In the genomic region with DNA sequence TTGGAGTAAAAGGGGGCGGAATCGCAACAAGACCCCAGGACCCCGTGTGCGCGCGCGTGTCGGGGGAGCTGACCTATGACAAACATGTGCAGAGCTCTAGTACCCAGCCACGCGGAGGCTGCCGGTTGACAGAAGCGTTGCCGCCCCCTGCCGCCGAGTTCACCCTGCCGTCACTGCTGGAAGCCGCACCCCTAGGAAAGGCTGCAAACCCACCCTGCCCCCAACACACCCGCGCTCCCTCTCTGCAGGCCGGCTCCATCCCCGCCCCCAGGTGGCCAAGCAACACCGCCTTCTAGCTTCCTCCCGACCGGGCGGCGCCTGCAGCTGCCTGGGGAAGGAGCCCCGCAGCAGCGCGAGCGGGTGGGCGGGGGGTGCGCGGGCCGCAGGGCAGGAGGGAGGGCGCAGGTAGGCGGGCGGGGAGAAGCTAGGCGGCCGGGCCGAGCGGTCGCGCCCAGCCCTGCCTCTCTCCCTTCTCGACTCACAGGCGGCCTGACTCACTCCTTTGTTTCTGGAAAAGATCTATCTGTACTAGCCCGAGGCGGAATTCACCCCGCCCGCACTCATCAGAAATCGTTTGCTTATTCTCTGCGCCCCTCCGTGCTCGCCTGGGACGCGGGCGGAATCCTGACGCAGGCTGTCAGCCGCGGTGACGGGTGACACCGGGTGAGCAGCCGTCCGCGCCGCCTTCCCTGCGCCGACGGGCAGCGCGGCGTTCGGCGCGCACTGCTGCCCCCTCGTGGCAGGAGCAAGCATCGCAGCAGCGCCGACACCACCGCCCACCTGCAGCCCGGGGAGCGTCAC, we compare ENCODE assay signal across 1 cellular context.
A peak's percentile ranks its signal among the peaks of the same experiment; 100 is the strongest.
TF ChIP-seq lines count a peak whose summit lies in the region.

No MANE protein-coding gene starts in this region.

TF ChIP-seq in GM12878, 131 proteins besides CTCF, POLR2A, EP300 and RAD21 (continued from another document and continues in another):
- no peak for TF ChIP-seq RUNX3 (IDR thresholded peaks at IDR 0.05; ENCODE audit: low read length)
- no peak for TF ChIP-seq MTA3 (IDR thresholded peaks at IDR 0.05; ENCODE audit: borderline replicate concordance, low read length)
- TF ChIP-seq, protein P1, sequence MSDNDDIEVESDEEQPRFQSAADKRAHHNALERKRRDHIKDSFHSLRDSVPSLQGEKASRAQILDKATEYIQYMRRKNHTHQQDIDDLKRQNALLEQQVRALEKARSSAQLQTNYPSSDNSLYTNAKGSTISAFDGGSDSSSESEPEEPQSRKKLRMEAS (IDR thresholded peaks at IDR 0.05; ENCODE audit: low read depth, low read length): no peak
- no peak for TF ChIP-seq ZNF207 (IDR thresholded peaks at IDR 0.05; ENCODE audit: borderline replicate concordance)
- TF ChIP-seq MXI1 (IDR thresholded peaks at IDR 0.05; ENCODE audit: low read depth, low read length): 0 out of 2 replicates have a peak, but pooled peaks have one; percentile 36
- TF ChIP-seq MTA2 (IDR thresholded peaks at IDR 0.05; ENCODE audit: low read depth): no peak
- TF ChIP-seq KDM1A (IDR thresholded peaks at IDR 0.05; ENCODE audit: borderline replicate concordance): no peak
- TF ChIP-seq CHD4 (IDR thresholded peaks at IDR 0.05): no peak
- TF ChIP-seq, protein P2, sequence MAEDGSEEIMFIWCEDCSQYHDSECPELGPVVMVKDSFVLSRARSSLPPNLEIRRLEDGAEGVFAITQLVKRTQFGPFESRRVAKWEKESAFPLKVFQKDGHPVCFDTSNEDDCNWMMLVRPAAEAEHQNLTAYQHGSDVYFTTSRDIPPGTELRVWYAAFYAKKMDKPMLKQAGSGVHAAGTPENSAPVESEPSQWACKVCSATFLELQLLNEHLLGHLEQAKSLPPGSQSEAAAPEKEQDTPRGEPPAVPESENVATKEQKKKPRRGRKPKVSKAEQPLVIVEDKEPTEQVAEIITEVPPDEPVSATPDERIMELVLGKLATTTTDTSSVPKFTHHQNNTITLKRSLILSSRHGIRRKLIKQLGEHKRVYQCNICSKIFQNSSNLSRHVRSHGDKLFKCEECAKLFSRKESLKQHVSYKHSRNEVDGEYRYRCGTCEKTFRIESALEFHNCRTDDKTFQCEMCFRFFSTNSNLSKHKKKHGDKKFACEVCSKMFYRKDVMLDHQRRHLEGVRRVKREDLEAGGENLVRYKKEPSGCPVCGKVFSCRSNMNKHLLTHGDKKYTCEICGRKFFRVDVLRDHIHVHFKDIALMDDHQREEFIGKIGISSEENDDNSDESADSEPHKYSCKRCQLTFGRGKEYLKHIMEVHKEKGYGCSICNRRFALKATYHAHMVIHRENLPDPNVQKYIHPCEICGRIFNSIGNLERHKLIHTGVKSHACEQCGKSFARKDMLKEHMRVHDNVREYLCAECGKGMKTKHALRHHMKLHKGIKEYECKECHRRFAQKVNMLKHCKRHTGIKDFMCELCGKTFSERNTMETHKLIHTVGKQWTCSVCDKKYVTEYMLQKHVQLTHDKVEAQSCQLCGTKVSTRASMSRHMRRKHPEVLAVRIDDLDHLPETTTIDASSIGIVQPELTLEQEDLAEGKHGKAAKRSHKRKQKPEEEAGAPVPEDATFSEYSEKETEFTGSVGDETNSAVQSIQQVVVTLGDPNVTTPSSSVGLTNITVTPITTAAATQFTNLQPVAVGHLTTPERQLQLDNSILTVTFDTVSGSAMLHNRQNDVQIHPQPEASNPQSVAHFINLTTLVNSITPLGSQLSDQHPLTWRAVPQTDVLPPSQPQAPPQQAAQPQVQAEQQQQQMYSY (CRISPR knock-in tag; IDR thresholded peaks at IDR 0.05): no peak
- no peak for TF ChIP-seq SIX5 (IDR thresholded peaks at IDR 0.05; ENCODE audit: low read depth, low read length, severe bottlenecking)
- peak; percentile 66 for TF ChIP-seq LARP7 (IDR thresholded peaks at IDR 0.05)
- no peak for TF ChIP-seq RBBP5 (conservative IDR thresholded peaks at IDR 0.05)
- TF ChIP-seq, protein P3, sequence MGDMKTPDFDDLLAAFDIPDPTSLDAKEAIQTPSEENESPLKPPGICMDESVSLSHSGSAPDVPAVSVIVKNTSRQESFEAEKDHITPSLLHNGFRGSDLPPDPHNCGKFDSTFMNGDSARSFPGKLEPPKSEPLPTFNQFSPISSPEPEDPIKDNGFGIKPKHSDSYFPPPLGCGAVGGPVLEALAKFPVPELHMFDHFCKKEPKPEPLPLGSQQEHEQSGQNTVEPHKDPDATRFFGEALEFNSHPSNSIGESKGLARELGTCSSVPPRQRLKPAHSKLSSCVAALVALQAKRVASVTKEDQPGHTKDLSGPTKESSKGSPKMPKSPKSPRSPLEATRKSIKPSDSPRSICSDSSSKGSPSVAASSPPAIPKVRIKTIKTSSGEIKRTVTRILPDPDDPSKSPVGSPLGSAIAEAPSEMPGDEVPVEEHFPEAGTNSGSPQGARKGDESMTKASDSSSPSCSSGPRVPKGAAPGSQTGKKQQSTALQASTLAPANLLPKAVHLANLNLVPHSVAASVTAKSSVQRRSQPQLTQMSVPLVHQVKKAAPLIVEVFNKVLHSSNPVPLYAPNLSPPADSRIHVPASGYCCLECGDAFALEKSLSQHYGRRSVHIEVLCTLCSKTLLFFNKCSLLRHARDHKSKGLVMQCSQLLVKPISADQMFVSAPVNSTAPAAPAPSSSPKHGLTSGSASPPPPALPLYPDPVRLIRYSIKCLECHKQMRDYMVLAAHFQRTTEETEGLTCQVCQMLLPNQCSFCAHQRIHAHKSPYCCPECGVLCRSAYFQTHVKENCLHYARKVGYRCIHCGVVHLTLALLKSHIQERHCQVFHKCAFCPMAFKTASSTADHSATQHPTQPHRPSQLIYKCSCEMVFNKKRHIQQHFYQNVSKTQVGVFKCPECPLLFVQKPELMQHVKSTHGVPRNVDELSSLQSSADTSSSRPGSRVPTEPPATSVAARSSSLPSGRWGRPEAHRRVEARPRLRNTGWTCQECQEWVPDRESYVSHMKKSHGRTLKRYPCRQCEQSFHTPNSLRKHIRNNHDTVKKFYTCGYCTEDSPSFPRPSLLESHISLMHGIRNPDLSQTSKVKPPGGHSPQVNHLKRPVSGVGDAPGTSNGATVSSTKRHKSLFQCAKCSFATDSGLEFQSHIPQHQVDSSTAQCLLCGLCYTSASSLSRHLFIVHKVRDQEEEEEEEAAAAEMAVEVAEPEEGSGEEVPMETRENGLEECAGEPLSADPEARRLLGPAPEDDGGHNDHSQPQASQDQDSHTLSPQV (IDR thresholded peaks at IDR 0.05): no peak
- TF ChIP-seq, protein P4, sequence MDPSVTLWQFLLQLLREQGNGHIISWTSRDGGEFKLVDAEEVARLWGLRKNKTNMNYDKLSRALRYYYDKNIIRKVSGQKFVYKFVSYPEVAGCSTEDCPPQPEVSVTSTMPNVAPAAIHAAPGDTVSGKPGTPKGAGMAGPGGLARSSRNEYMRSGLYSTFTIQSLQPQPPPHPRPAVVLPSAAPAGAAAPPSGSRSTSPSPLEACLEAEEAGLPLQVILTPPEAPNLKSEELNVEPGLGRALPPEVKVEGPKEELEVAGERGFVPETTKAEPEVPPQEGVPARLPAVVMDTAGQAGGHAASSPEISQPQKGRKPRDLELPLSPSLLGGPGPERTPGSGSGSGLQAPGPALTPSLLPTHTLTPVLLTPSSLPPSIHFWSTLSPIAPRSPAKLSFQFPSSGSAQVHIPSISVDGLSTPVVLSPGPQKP (IDR thresholded peaks at IDR 0.05; ENCODE audit: low read depth, low read length): no peak
- TF ChIP-seq, protein P5, sequence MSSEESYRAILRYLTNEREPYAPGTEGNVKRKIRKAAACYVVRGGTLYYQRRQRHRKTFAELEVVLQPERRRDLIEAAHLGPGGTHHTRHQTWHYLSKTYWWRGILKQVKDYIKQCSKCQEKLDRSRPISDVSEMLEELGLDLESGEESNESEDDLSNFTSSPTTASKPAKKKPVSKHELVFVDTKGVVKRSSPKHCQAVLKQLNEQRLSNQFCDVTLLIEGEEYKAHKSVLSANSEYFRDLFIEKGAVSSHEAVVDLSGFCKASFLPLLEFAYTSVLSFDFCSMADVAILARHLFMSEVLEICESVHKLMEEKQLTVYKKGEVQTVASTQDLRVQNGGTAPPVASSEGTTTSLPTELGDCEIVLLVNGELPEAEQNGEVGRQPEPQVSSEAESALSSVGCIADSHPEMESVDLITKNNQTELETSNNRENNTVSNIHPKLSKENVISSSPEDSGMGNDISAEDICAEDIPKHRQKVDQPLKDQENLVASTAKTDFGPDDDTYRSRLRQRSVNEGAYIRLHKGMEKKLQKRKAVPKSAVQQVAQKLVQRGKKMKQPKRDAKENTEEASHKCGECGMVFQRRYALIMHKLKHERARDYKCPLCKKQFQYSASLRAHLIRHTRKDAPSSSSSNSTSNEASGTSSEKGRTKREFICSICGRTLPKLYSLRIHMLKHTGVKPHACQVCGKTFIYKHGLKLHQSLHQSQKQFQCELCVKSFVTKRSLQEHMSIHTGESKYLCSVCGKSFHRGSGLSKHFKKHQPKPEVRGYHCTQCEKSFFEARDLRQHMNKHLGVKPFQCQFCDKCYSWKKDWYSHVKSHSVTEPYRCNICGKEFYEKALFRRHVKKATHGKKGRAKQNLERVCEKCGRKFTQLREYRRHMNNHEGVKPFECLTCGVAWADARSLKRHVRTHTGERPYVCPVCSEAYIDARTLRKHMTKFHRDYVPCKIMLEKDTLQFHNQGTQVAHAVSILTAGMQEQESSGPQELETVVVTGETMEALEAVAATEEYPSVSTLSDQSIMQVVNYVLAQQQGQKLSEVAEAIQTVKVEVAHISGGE (CRISPR knock-in tag; IDR thresholded peaks at IDR 0.05): no peak
- no peak for TF ChIP-seq SUZ12 (IDR thresholded peaks at IDR 0.05; ENCODE audit: unreplicated experiment)
- TF ChIP-seq, protein P6, sequence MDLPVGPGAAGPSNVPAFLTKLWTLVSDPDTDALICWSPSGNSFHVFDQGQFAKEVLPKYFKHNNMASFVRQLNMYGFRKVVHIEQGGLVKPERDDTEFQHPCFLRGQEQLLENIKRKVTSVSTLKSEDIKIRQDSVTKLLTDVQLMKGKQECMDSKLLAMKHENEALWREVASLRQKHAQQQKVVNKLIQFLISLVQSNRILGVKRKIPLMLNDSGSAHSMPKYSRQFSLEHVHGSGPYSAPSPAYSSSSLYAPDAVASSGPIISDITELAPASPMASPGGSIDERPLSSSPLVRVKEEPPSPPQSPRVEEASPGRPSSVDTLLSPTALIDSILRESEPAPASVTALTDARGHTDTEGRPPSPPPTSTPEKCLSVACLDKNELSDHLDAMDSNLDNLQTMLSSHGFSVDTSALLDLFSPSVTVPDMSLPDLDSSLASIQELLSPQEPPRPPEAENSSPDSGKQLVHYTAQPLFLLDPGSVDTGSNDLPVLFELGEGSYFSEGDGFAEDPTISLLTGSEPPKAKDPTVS (IDR thresholded peaks at IDR 0.05; ENCODE audit: low read depth, low read length): no peak
- TF ChIP-seq BACH1 (IDR thresholded peaks at IDR 0.05; ENCODE audit: borderline replicate concordance): peak; percentile 43; the same call in 1 of the 2 replicates
- no peak for TF ChIP-seq HDAC2 (IDR thresholded peaks at IDR 0.05)
- TF ChIP-seq, protein P7, sequence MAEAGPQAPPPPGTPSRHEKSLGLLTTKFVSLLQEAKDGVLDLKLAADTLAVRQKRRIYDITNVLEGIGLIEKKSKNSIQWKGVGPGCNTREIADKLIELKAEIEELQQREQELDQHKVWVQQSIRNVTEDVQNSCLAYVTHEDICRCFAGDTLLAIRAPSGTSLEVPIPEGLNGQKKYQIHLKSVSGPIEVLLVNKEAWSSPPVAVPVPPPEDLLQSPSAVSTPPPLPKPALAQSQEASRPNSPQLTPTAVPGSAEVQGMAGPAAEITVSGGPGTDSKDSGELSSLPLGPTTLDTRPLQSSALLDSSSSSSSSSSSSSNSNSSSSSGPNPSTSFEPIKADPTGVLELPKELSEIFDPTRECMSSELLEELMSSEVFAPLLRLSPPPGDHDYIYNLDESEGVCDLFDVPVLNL (IDR thresholded peaks at IDR 0.05; ENCODE audit: low read depth, low read length): 0 out of 2 replicates have a peak, but pooled peaks have one; percentile 33
- peak; percentile 91 for TF ChIP-seq SMARCA5 (IDR thresholded peaks at IDR 0.05)
- TF ChIP-seq, protein P8, sequence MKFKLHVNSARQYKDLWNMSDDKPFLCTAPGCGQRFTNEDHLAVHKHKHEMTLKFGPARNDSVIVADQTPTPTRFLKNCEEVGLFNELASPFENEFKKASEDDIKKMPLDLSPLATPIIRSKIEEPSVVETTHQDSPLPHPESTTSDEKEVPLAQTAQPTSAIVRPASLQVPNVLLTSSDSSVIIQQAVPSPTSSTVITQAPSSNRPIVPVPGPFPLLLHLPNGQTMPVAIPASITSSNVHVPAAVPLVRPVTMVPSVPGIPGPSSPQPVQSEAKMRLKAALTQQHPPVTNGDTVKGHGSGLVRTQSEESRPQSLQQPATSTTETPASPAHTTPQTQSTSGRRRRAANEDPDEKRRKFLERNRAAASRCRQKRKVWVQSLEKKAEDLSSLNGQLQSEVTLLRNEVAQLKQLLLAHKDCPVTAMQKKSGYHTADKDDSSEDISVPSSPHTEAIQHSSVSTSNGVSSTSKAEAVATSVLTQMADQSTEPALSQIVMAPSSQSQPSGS (IDR thresholded peaks at IDR 0.05; ENCODE audit: low read length): no peak
- TF ChIP-seq, protein P9, sequence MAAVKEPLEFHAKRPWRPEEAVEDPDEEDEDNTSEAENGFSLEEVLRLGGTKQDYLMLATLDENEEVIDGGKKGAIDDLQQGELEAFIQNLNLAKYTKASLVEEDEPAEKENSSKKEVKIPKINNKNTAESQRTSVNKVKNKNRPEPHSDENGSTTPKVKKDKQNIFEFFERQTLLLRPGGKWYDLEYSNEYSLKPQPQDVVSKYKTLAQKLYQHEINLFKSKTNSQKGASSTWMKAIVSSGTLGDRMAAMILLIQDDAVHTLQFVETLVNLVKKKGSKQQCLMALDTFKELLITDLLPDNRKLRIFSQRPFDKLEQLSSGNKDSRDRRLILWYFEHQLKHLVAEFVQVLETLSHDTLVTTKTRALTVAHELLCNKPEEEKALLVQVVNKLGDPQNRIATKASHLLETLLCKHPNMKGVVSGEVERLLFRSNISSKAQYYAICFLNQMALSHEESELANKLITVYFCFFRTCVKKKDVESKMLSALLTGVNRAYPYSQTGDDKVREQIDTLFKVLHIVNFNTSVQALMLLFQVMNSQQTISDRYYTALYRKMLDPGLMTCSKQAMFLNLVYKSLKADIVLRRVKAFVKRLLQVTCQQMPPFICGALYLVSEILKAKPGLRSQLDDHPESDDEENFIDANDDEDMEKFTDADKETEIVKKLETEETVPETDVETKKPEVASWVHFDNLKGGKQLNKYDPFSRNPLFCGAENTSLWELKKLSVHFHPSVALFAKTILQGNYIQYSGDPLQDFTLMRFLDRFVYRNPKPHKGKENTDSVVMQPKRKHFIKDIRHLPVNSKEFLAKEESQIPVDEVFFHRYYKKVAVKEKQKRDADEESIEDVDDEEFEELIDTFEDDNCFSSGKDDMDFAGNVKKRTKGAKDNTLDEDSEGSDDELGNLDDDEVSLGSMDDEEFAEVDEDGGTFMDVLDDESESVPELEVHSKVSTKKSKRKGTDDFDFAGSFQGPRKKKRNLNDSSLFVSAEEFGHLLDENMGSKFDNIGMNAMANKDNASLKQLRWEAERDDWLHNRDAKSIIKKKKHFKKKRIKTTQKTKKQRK (IDR thresholded peaks at IDR 0.05; ENCODE audit: low read depth, low read length): no peak
- TF ChIP-seq, protein P10, sequence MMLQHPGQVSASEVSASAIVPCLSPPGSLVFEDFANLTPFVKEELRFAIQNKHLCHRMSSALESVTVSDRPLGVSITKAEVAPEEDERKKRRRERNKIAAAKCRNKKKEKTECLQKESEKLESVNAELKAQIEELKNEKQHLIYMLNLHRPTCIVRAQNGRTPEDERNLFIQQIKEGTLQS (IDR thresholded peaks at IDR 0.05; ENCODE audit: borderline replicate concordance, extremely low read depth, low read depth, low read length): no peak
- peak; percentile 79 for TF ChIP-seq TCF12 (IDR thresholded peaks at IDR 0.05; ENCODE audit: low read depth, low read length)
- TF ChIP-seq HDGF (IDR thresholded peaks at IDR 0.05): no peak
